1 cellular context compared by ENCODE assay signal in the genomic region with DNA sequence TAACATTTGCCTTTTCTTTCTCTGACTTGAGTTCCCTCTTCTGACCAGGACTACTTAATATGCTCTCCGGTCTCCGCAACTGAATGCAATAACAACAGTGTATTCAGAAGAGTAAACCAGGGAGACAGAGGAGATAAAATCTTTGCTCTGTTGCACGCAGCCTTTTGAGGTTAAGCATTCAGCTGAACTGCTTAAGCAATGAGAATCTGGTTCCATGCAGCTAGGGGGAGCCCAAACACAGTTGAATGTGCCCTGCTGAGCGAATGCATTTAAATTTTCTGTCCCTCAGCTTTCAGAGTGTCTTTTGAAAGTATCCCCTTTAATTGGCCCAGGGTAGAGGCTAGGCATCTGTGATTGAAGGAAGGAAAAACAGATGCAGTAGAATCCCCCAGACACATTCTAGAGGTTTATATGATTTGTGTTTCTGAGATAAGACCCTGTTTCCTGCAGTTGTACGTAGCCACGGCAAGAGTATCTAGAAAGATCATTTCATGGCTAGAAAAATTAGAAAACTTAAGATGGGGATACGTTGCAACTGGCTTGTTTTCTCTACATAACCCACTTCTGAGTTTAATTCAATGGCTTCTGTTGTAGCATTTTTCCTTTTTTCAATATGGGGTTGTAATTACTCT.
TF ChIP-seq lines count a peak whose summit lies in the region.

No MANE protein-coding gene starts in this region.

TF ChIP-seq in HCT116, 20 proteins besides CTCF, POLR2A, EP300 and RAD21 (continued from another document):
- TF ChIP-seq, protein P1, sequence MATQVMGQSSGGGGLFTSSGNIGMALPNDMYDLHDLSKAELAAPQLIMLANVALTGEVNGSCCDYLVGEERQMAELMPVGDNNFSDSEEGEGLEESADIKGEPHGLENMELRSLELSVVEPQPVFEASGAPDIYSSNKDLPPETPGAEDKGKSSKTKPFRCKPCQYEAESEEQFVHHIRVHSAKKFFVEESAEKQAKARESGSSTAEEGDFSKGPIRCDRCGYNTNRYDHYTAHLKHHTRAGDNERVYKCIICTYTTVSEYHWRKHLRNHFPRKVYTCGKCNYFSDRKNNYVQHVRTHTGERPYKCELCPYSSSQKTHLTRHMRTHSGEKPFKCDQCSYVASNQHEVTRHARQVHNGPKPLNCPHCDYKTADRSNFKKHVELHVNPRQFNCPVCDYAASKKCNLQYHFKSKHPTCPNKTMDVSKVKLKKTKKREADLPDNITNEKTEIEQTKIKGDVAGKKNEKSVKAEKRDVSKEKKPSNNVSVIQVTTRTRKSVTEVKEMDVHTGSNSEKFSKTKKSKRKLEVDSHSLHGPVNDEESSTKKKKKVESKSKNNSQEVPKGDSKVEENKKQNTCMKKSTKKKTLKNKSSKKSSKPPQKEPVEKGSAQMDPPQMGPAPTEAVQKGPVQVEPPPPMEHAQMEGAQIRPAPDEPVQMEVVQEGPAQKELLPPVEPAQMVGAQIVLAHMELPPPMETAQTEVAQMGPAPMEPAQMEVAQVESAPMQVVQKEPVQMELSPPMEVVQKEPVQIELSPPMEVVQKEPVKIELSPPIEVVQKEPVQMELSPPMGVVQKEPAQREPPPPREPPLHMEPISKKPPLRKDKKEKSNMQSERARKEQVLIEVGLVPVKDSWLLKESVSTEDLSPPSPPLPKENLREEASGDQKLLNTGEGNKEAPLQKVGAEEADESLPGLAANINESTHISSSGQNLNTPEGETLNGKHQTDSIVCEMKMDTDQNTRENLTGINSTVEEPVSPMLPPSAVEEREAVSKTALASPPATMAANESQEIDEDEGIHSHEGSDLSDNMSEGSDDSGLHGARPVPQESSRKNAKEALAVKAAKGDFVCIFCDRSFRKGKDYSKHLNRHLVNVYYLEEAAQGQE (IDR thresholded peaks at IDR 0.05; ENCODE audit: low read depth), result no peak
- TF ChIP-seq ZNF274 (IDR thresholded peaks at IDR 0.05; ENCODE audit: low read depth, low read length), result no peak
- no peak for TF ChIP-seq FOSL1 (IDR thresholded peaks at IDR 0.05; ENCODE audit: low read depth)
- no peak for TF ChIP-seq ZFX (IDR thresholded peaks at IDR 0.05)
- TF ChIP-seq, protein P2, sequence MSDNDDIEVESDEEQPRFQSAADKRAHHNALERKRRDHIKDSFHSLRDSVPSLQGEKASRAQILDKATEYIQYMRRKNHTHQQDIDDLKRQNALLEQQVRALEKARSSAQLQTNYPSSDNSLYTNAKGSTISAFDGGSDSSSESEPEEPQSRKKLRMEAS (IDR thresholded peaks at IDR 0.05), result no peak
- TF ChIP-seq TCF7L2 (IDR thresholded peaks at IDR 0.05; ENCODE audit: borderline replicate concordance, extremely low read depth, insufficient read depth, insufficient read length), result no peak
- no peak for TF ChIP-seq ELF1 (IDR thresholded peaks at IDR 0.05; ENCODE audit: borderline replicate concordance, low read depth)
- TF ChIP-seq EZH2phosphoT487 (IDR thresholded peaks at IDR 0.05; ENCODE audit: borderline replicate concordance), result no peak
- TF ChIP-seq, protein P3, sequence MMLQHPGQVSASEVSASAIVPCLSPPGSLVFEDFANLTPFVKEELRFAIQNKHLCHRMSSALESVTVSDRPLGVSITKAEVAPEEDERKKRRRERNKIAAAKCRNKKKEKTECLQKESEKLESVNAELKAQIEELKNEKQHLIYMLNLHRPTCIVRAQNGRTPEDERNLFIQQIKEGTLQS (IDR thresholded peaks at IDR 0.05), result no peak
- TF ChIP-seq CEBPB (IDR thresholded peaks at IDR 0.05; ENCODE audit: low read depth), result no peak
